Comparison of ENCODE assay signal across 16 cellular contexts in the genomic region with DNA sequence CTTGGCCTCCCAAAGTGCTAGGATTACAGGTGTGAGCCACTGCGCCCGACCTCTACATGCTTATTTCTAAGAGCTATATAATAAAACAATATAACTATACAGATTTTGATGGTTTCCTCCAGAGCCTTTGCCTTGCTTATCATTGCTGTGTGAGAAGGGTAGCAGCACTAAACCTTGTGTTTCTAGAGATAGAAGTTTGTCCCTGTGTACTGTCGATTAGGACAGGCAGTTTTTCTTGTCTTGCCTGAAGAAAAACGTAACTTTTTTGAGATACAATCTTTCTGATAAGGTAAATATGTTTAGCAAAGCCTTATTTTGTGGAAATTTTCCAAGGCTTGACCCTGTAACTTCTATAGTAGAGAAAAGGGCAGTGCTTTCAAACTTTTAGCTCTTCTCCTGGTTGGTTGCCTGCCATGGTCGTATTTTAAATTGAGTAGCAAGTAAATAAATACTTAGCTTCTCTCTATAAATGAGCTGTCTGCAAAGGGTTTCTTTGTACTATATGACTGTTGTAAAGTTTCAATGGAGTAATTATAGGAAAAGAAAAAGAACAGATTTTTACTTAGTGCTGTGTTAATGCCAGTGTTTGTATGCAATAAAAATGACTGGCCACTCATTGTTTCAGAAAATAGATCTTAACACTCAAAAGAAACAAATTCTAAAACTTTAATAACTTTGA.
"Had no signal": no experiment of that assay in that cellular context is flagged by ENCODE, and none has a peak within 500 bp of the region (broad histone marks: within the 10 kb centered on the region; RNA-seq: fewer than 3 reads in every experiment).

No MANE protein-coding gene starts in this region.

- H3K9me3 Mint-ChIP-seq: central memory CD8-positive, alpha-beta T cell; effector memory CD8-positive, alpha-beta T cell; naive thymus-derived CD8-positive, alpha-beta T cell had no signal

- H3K4me3 Mint-ChIP-seq: activated CD8-positive, alpha-beta memory T cell treated with anti-CD3 and anti-CD28 coated beads, Interleukin-2, amount 10 ng/mL, durations not matched to agents 7 days and 5 days; central memory CD8-positive, alpha-beta T cell; effector memory CD8-positive, alpha-beta T cell; naive thymus-derived CD8-positive, alpha-beta T cell had no signal

- H3K9me3 ChIP-seq: body of pancreas, neutrophil, transverse colon had no signal

- H3K27me3 ChIP-seq: body of pancreas, neutrophil, transverse colon had no signal

- H3K27me3 Mint-ChIP-seq: activated CD8-positive, alpha-beta memory T cell treated with anti-CD3 and anti-CD28 coated beads, Interleukin-2, amount 10 ng/mL, durations not matched to agents 7 days and 5 days; central memory CD8-positive, alpha-beta T cell; effector memory CD8-positive, alpha-beta T cell; naive thymus-derived CD8-positive, alpha-beta T cell had no signal

- H3K27ac Mint-ChIP-seq: activated CD8-positive, alpha-beta memory T cell treated with anti-CD3 and anti-CD28 coated beads, Interleukin-2, amount 10 ng/mL, durations not matched to agents 7 days and 5 days had no signal

- H3K36me3 ChIP-seq: neutrophil, transverse colon had no signal

- DNase-seq: activated CD4-positive, alpha-beta T cell treated with anti-CD3 and anti-CD28 coated beads, Interleukin-2, amount 50 U/mL, for 48 hours; activated CD8-positive, alpha-beta memory T cell treated with anti-CD3 and anti-CD28 coated beads, Interleukin-2, amount 10 ng/mL, durations not matched to agents 7 days and 5 days; activated naive CD4-positive, alpha-beta T cell treated with Interleukin-2 at 50 U/mL for 16 hours; body of pancreas; effector memory CD8-positive, alpha-beta T cell; kidney glomerular epithelial cell; naive thymus-derived CD8-positive, alpha-beta T cell; posterior cingulate gyrus; stimulated activated CD4-positive, alpha-beta T cell treated with anti-CD3 and anti-CD28 coated beads, Interleukin-4, amount 100 ng/mL, for 4 hours had no signal

- H3K4me3 ChIP-seq: body of pancreas, lung, SK-N-MC, skin epidermis, transverse colon had no signal

- H3K27ac ChIP-seq: epithelial cell of prostate, SK-N-MC, skin epidermis had no signal

- ATAC-seq: activated CD8-positive, alpha-beta memory T cell treated with anti-CD3 and anti-CD28 coated beads, Interleukin-2, amount 10 ng/mL, durations not matched to agents 7 days and 5 days; body of pancreas; effector memory CD8-positive, alpha-beta T cell; naive thymus-derived CD8-positive, alpha-beta T cell had no signal
